12 cellular contexts compared by ENCODE assay signal in genomic region chr1:92254714-92255113, GRCh38. TPM values are rescaled to one million over a fixed set of nuclear protein-coding genes. Genes with fewer than 3 reads are reported as not detected.
"Had no signal": no experiment of that assay in that cellular context is flagged by ENCODE, and none has a peak within 500 bp of the region (broad histone marks: within the 10 kb centered on the region; RNA-seq: fewer than 3 reads in every experiment).

No MANE protein-coding gene starts in this region.

RNA-seq across cellular contexts. Expression of gene C1orf146, which starts 37.0 kb away (rescaled TPM):
- total RNA-seq: OCI-LY7, PC-3, PC-9, Peyer's patch, Right ventricle myocardium inferior, Right ventricle myocardium superior, RPMI7951, SJCRH30, SJSA1, SK-MEL-5, T-cell had no signal
- polyA plus RNA-seq: SK-N-SH had no signal
